ENCODE assay signal across 10 cellular contexts in genomic region chr13:24709186-24709913, GRCh38. TPM values are rescaled to one million over a fixed set of nuclear protein-coding genes. Genes with fewer than 3 reads are reported as not detected.
DNase-seq lines count a peak whose midpoint lies in the region; ATAC-seq and TF ChIP-seq lines count a peak whose summit lies in the region.
"Had no signal": no experiment of that assay in that cellular context is flagged by ENCODE, and none has a peak within 500 bp of the region (broad histone marks: within the 10 kb centered on the region; RNA-seq: fewer than 3 reads in every experiment).

No MANE protein-coding gene starts in this region.

- no peak for TF ChIP-seq POLR2A in erythroblast (IDR thresholded peaks at IDR 0.05; ENCODE audit: low read length)

- no peak overlapping the region for H3K4me3 Mint-ChIP-seq in WTC11
- H3K4me3 Mint-ChIP-seq in effector memory CD8-positive, alpha-beta T cell = peak overlapping the region; percentile 55 to 58

- CTCF ChIA-PET in WTC11 (lab: Charles Lee) = interaction anchor here (0.7 to 3.6 kb wide), 6 partner anchors 16 to 328 kb away, joined by 3 to 23 read pairs (median 4); partner anchors contain the start of gene ATP12A

- no peak overlapping the region for H3K4me3 ChIP-seq in GM06990 (replicated peaks; ENCODE audit: low read depth, low read length)
- H3K4me3 ChIP-seq: lung had no signal

- no peaks in the 10 kb centered on the region for H3K36me3 Mint-ChIP-seq in WTC11
- peaks cover 2% of the 10 kb centered on the region for H3K36me3 Mint-ChIP-seq in effector memory CD8-positive, alpha-beta T cell (ENCODE audit: insufficient read depth)

- ATAC-seq in HG02759 (IDR thresholded peaks at IDR 0.05; ENCODE audit: unreplicated experiment) = peak; percentile 81
- peak; percentile 75 for ATAC-seq in WTC11
- peak; percentile 96 for ATAC-seq in effector memory CD8-positive, alpha-beta T cell (replicated peaks)

- no peak overlapping the region for H3K27ac Mint-ChIP-seq in WTC11
- peak overlapping the region; percentile 36 to 86 for H3K27ac Mint-ChIP-seq in effector memory CD8-positive, alpha-beta T cell

- no peaks in the 10 kb centered on the region for H3K27me3 Mint-ChIP-seq in WTC11 (ENCODE audit: low read depth)
- H3K27me3 Mint-ChIP-seq in effector memory CD8-positive, alpha-beta T cell = no peaks in the 10 kb centered on the region

- TF ChIP-seq CTCF in GM06990 (IDR thresholded peaks at IDR 0.05; ENCODE audit: insufficient read depth, low read length, poor library complexity, severe bottlenecking) (no peak), WTC11 (IDR thresholded peaks at IDR 0.05) (no peak)

- DNase-seq in GM06990 (ENCODE audit: extremely low read depth, insufficient read length) (peak; percentile 44), WTC11 (ENCODE audit: low spot score) (no peak), erythroblast (lab: John Stamatoyannopoulos, UW) (no peak), cerebellum (ENCODE audit: low spot score) (no peak), NCI-H345 treated with DMSO at 0.1 percent for 48 hours (lab: John Stamatoyannopoulos, UW; ENCODE audit: unreplicated experiment) (no peak), SKM-1 (lab: John Stamatoyannopoulos, UW; ENCODE audit: unreplicated experiment) (no peak)
- peak; percentile 47 to 55 (median 53) for DNase-seq in effector memory CD8-positive, alpha-beta T cell

- POLR2A ChIA-PET in WTC11 (lab: Charles Lee) = no interaction called here

- H3K4me1 Mint-ChIP-seq in WTC11 = peaks cover 7% of the 10 kb centered on the region
- peaks cover 7 to 14% of the 10 kb centered on the region in 2 donors for H3K4me1 Mint-ChIP-seq in effector memory CD8-positive, alpha-beta T cell (ENCODE audit: low read depth in 2 of 2)

- no peaks in the 10 kb centered on the region for H3K27me3 ChIP-seq in GM06990 (replicated peaks; ENCODE audit: control insufficient read depth, insufficient read depth, low read length)

- H3K36me3 ChIP-seq in GM06990 (ENCODE audit: control insufficient read depth, insufficient read depth, low read length) = no peaks in the 10 kb centered on the region

- no peaks in the 10 kb centered on the region for H3K9me3 Mint-ChIP-seq in WTC11
- no peaks in the 10 kb centered on the region for H3K9me3 Mint-ChIP-seq in effector memory CD8-positive, alpha-beta T cell

TF ChIP-seq in WTC11, 78 proteins besides CTCF, POLR2A, EP300 and RAD21:
- no peak for TF ChIP-seq ZNF138 (CRISPR knock-in tag; conservative IDR thresholded peaks at IDR 0.05)
- no peak for TF ChIP-seq ZMAT4 (CRISPR knock-in tag; IDR thresholded peaks at IDR 0.05)
- no peak for TF ChIP-seq TP53 (CRISPR knock-in tag; IDR thresholded peaks at IDR 0.05)
- no peak for TF ChIP-seq FOXJ3 (CRISPR knock-in tag; IDR thresholded peaks at IDR 0.05; ENCODE audit: borderline replicate concordance)
- TF ChIP-seq SOX15 (CRISPR knock-in tag; IDR thresholded peaks at IDR 0.05) = no peak

RNA-seq across cellular contexts. Expression of gene ATP12A, which starts 29.1 kb away (rescaled TPM):
- total RNA-seq in WTC11 (2021) = 1.4 to 2.7 TPM (median 2.2 TPM) in 3 replicates
- 0.36 TPM for total RNA-seq in cerebellum

RNA-seq across cellular contexts. Expression of gene RNF17, which starts 54.6 kb away (rescaled TPM):
- total RNA-seq in WTC11 (2021) = 0.05 TPM in 1 of 3 replicates, not detected in the others
- 0.09 TPM for total RNA-seq in cerebellum
- total RNA-seq: activated CD8-positive, alpha-beta memory T cell treated with anti-CD3 and anti-CD28 coated beads for 36 hours had no signal

Comparison
In these comparisons a context has a peak if more than half of its experiments do, and no peak if none do; other contexts are left out.
1. DNase-seq: peak in GM06990 (single experiment) and effector memory CD8-positive, alpha-beta T cell (3 of 3); none in WTC11 (single experiment), erythroblast (0 of 2), cerebellum (single experiment), NCI-H345 treated with DMSO at 0.1 percent for 48 hours (single experiment) and SKM-1 (single experiment).
2. Peak in every context shown above with its lines, with median percentiles within 50 percentile points of each other: ATAC-seq.